In genomic region chr18:43139288-43139946, GRCh38 we compare ENCODE assay signal across 36 cellular contexts. TPM values are rescaled to one million over a fixed set of nuclear protein-coding genes. Genes with fewer than 3 reads are reported as not detected.
"Had no signal": no experiment of that assay in that cellular context is flagged by ENCODE, and none has a peak within 500 bp of the region (broad histone marks: within the 10 kb centered on the region; RNA-seq: fewer than 3 reads in every experiment).

No MANE protein-coding gene starts in this region.

- H3K27ac ChIP-seq: heart right ventricle, hepatocyte, lower lobe of right lung, neural progenitor cell, ovary, right atrium auricular region, right lobe of liver, stomach, testis, thyroid gland, transverse colon, upper lobe of left lung had no signal

- DNase-seq: islet precursor cell; kidney glomerular epithelial cell; left cardiac atrium; lower lobe of right lung; mammary epithelial cell; mesendoderm; naive B cell; natural killer cell; nephron progenitor cell; ovary; right lobe of liver; stimulated activated CD4-positive, alpha-beta T cell treated with anti-CD3 and anti-CD28 coated beads, Interleukin-1b, Interleukin-23, amount 100 ng/mL, for 48 hours; stimulated activated CD4-positive, alpha-beta T cell treated with anti-CD3 and anti-CD28 coated beads, Interleukin-2, amount 100 ng/mL, for 48 hours; stimulated activated CD4-positive, alpha-beta T cell treated with anti-CD3 and anti-CD28 coated beads, Interleukin-4, amount 100 ng/mL, for 4 hours; stimulated activated CD8-positive, alpha-beta memory T cell treated with anti-CD3 and anti-CD28 coated beads, Interleukin-4, amount 100 ng/mL, for 48 hours; stimulated activated naive B cell treated with anti-CD40 and anti-IgM and Interleukin-4, amounts not matched to agents 10 μg/mL and 1 μg/mL and 100 μg/mL, for 72 hours; stimulated activated naive CD8-positive, alpha-beta T cell treated with anti-CD3 and anti-CD28 coated beads, Interleukin-15, Interleukin-2, amounts not matched to agents 100 U/mL and 50 U/mL, for 24 hours; stomach; testis; thyroid gland; transverse colon had no signal

- H3K4me2 ChIP-seq: hepatocyte, neural progenitor cell, smooth muscle cell had no signal

- H3K4me1 Mint-ChIP-seq: naive B cell; natural killer cell; nephron progenitor cell; neural progenitor cell; stimulated activated naive B cell treated with anti-CD40 and anti-IgM and Interleukin-4, amounts not matched to agents 10 μg/mL and 1 μg/mL and 100 μg/mL, for 72 hours had no signal

- H3K27me3 Mint-ChIP-seq: naive B cell; progenitor cell of endocrine pancreas; stimulated activated naive B cell treated with anti-CD40 and anti-IgM and Interleukin-4, amounts not matched to agents 10 μg/mL and 1 μg/mL and 100 μg/mL, for 72 hours had no signal

- H3K27me3 ChIP-seq: heart right ventricle, hepatocyte, neural progenitor cell, ovary, right atrium auricular region, right lobe of liver, stomach, testis, thyroid gland, transverse colon, upper lobe of left lung had no signal

- H3K27ac Mint-ChIP-seq: naive B cell; natural killer cell; nephron progenitor cell; neural progenitor cell; progenitor cell of endocrine pancreas; stimulated activated naive B cell treated with anti-CD40 and anti-IgM and Interleukin-4, amounts not matched to agents 10 μg/mL and 1 μg/mL and 100 μg/mL, for 72 hours had no signal

- ATAC-seq: left cardiac atrium; left lobe of liver; lower lobe of right lung; natural killer cell; right lobe of liver; stimulated activated naive CD8-positive, alpha-beta T cell treated with anti-CD3 and anti-CD28 coated beads, Interleukin-15, Interleukin-2, amounts not matched to agents 100 U/mL and 50 U/mL, for 24 hours had no signal

- H3K4me3 ChIP-seq: heart right ventricle, hepatocyte, lower lobe of right lung, neural progenitor cell, ovary, right atrium auricular region, right lobe of liver, smooth muscle cell, stomach, testis, thyroid gland, transverse colon, upper lobe of left lung had no signal

- H2AFZ ChIP-seq: hepatocyte, neural progenitor cell had no signal

- H3K9ac ChIP-seq: neural progenitor cell had no signal

- H3K4me1 ChIP-seq: heart right ventricle, lower lobe of right lung, neural progenitor cell, right atrium auricular region, right lobe of liver, stomach, testis, thyroid gland, transverse colon, upper lobe of left lung had no signal

- H3K4me3 Mint-ChIP-seq: mesothelial cell of epicardium; naive B cell; natural killer cell; nephron progenitor cell; neural progenitor cell; stimulated activated naive B cell treated with anti-CD40 and anti-IgM and Interleukin-4, amounts not matched to agents 10 μg/mL and 1 μg/mL and 100 μg/mL, for 72 hours had no signal

- H3K79me2 ChIP-seq: hepatocyte had no signal

- H3K36me3 ChIP-seq: heart right ventricle, lower lobe of right lung, neural progenitor cell, ovary, right atrium auricular region, right lobe of liver, stomach, thyroid gland, transverse colon, upper lobe of left lung had no signal

- H3K36me3 Mint-ChIP-seq: naive B cell; neural progenitor cell; stimulated activated naive B cell treated with anti-CD40 and anti-IgM and Interleukin-4, amounts not matched to agents 10 μg/mL and 1 μg/mL and 100 μg/mL, for 72 hours had no signal

- H3K9me3 ChIP-seq: lower lobe of right lung, ovary, right atrium auricular region, right lobe of liver, stomach, testis, thyroid gland, transverse colon, upper lobe of left lung had no signal

RNA-seq across cellular contexts. Expression of gene RIT2, which starts 23.9 kb away (rescaled TPM):
- total RNA-seq: heart right ventricle, hepatocyte, left cardiac atrium, left lobe of liver, liver, lower lobe of right lung, mammary epithelial cell, mesothelial cell of epicardium, mononuclear cell, natural killer cell, omental fat pad, ovary, progenitor cell of endocrine pancreas, pulmonary artery endothelial cell, renal cortical epithelial cell, right atrium auricular region, right lobe of liver, skeletal muscle tissue, smooth muscle cell, stomach, testis, thyroid gland, transverse colon, upper lobe of left lung had no signal
- polyA plus RNA-seq: heart right ventricle, hepatocyte, liver, mammary epithelial cell, ovary, smooth muscle cell, stomach had no signal
